ENCODE assay signal across 2 cellular contexts in the genomic region with DNA sequence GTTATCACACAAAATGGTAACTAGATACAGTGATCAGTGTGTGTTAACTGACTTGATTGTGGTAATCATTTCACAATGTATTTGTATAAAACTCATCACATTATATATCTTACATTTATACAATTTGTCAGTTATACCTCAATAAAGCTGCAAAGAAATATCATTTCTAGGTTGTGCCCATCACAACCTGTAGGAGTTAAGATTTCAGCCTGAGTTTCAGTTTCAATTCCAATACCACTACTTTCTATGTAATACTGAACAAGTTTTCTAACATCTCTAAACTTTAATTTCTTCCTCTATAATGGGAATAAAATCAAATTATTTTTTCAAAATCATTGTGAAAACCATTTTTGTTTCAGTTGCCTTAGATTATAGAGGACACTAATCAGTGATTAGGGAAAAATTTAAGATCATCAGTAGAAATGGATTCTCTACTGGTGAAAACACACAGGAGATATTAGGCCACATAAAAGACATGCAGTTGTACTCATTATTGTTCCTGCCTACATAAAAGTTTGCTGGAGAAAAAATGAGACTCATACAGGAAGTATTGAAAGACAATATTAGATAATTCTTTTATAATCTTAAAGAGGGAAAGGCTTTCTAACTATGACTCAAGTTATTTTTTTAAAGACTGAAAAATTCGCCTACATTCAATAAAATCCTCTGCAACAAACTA.
TF ChIP-seq lines count a peak whose summit lies in the region.

No MANE protein-coding gene starts in this region.

TF ChIP-seq in SK-N-SH, 30 proteins besides CTCF, POLR2A, EP300 and RAD21 (continued from another document):
- TF ChIP-seq, protein P1, sequence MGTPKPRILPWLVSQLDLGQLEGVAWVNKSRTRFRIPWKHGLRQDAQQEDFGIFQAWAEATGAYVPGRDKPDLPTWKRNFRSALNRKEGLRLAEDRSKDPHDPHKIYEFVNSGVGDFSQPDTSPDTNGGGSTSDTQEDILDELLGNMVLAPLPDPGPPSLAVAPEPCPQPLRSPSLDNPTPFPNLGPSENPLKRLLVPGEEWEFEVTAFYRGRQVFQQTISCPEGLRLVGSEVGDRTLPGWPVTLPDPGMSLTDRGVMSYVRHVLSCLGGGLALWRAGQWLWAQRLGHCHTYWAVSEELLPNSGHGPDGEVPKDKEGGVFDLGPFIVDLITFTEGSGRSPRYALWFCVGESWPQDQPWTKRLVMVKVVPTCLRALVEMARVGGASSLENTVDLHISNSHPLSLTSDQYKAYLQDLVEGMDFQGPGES (IDR thresholded peaks at IDR 0.05; ENCODE audit: low read depth, low read length), result no peak
- TF ChIP-seq USF1 (IDR thresholded peaks at IDR 0.05; ENCODE audit: borderline replicate concordance, low read depth) (no peak), FOXM1 (IDR thresholded peaks at IDR 0.05; ENCODE audit: low read depth) (no peak), RCOR1 (IDR thresholded peaks at IDR 0.05; ENCODE audit: low read length) (no peak), RXRA (IDR thresholded peaks at IDR 0.05; ENCODE audit: borderline replicate concordance, low read depth) (no peak), MEF2A (IDR thresholded peaks at IDR 0.05; ENCODE audit: borderline replicate concordance, low read depth) (no peak), TAF1 (IDR thresholded peaks at IDR 0.05; ENCODE audit: borderline replicate concordance, low read depth, low read length) (no peak)
TF ChIP-seq in SK-N-SH: peak in this region for 0.

TF ChIP-seq in SK-N-SH treated with all-trans-retinoic acid at 6 μM for 48 hours, 23 proteins besides CTCF, POLR2A, EP300 and RAD21 (continued from another document):
- TF ChIP-seq PATZ1 (CRISPR knock-in tag; IDR thresholded peaks at IDR 0.05; ENCODE audit: borderline replicate concordance) (no peak), SNAI2 (CRISPR knock-in tag; IDR thresholded peaks at IDR 0.05) (no peak), ZNF565 (CRISPR knock-in tag; conservative IDR thresholded peaks at IDR 0.05; ENCODE audit: low read depth) (no peak), GLIS3 (CRISPR knock-in tag; IDR thresholded peaks at IDR 0.05) (no peak), ARNTL (CRISPR knock-in tag; IDR thresholded peaks at IDR 0.05; ENCODE audit: borderline replicate concordance, low read depth) (no peak), TOX (CRISPR knock-in tag; IDR thresholded peaks at IDR 0.05; ENCODE audit: borderline replicate concordance) (no peak), ZNF70 (CRISPR knock-in tag; IDR thresholded peaks at IDR 0.05) (no peak), ZC3H10 (CRISPR knock-in tag; IDR thresholded peaks at IDR 0.05) (no peak), TCF4 (CRISPR knock-in tag; IDR thresholded peaks at IDR 0.05; ENCODE audit: borderline replicate concordance) (no peak)
- TF ChIP-seq, protein P2, sequence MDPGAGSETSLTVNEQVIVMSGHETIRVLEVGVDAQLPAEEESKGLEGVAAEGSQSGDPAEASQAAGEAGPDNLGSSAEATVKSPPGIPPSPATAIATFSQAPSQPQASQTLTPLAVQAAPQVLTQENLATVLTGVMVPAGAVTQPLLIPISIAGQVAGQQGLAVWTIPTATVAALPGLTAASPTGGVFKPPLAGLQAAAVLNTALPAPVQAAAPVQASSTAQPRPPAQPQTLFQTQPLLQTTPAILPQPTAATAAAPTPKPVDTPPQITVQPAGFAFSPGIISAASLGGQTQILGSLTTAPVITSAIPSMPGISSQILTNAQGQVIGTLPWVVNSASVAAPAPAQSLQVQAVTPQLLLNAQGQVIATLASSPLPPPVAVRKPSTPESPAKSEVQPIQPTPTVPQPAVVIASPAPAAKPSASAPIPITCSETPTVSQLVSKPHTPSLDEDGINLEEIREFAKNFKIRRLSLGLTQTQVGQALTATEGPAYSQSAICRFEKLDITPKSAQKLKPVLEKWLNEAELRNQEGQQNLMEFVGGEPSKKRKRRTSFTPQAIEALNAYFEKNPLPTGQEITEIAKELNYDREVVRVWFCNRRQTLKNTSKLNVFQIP (CRISPR knock-in tag; IDR thresholded peaks at IDR 0.05; ENCODE audit: borderline replicate concordance, low read depth), result no peak
- TF ChIP-seq, protein P3, sequence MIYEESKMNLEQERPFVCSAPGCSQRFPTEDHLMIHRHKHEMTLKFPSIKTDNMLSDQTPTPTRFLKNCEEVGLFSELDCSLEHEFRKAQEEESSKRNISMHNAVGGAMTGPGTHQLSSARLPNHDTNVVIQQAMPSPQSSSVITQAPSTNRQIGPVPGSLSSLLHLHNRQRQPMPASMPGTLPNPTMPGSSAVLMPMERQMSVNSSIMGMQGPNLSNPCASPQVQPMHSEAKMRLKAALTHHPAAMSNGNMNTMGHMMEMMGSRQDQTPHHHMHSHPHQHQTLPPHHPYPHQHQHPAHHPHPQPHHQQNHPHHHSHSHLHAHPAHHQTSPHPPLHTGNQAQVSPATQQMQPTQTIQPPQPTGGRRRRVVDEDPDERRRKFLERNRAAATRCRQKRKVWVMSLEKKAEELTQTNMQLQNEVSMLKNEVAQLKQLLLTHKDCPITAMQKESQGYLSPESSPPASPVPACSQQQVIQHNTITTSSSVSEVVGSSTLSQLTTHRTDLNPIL (CRISPR knock-in tag; IDR thresholded peaks at IDR 0.05; ENCODE audit: low read depth), result no peak
